In the genomic region with DNA sequence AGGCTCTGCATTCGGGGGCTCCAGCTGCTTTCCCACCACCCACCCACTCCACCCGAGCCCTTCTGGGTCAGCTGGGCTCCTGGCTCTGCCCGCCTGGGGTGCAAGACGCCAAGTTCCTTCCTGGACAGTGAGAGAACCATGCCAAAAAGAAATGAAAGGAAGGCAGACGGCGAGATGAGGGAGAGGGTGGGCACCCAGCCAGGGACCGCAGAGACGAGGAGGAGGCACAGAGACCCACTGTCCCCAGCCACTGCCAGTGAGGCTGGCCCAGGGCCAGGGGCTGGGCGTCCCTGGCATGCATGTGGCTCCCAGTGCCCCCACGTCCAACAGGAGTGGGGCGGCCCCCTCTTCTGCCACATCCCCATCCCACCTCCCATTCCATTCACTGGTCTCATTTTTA, we compare ENCODE assay signal across 2 cellular contexts.
TF ChIP-seq lines count a peak whose summit lies in the region.

No MANE protein-coding gene starts in this region.

TF ChIP-seq in IMR-90, 13 proteins besides CTCF, POLR2A, EP300 and RAD21 (continued from another document):
- TF ChIP-seq, protein P1, sequence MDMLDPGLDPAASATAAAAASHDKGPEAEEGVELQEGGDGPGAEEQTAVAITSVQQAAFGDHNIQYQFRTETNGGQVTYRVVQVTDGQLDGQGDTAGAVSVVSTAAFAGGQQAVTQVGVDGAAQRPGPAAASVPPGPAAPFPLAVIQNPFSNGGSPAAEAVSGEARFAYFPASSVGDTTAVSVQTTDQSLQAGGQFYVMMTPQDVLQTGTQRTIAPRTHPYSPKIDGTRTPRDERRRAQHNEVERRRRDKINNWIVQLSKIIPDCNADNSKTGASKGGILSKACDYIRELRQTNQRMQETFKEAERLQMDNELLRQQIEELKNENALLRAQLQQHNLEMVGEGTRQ (IDR thresholded peaks at IDR 0.05; ENCODE audit: low read depth, low read length) = no peak
- TF ChIP-seq RCOR1 (IDR thresholded peaks at IDR 0.05; ENCODE audit: insufficient replicate concordance, low read length) (no peak), FOS (IDR thresholded peaks at IDR 0.05; ENCODE audit: low read depth, low read length) (no peak), BHLHE40 (IDR thresholded peaks at IDR 0.05; ENCODE audit: low read depth, low read length) (no peak), NFE2L2 (IDR thresholded peaks at IDR 0.05; ENCODE audit: low read depth, low read length) (no peak)
- TF ChIP-seq, protein P2, sequence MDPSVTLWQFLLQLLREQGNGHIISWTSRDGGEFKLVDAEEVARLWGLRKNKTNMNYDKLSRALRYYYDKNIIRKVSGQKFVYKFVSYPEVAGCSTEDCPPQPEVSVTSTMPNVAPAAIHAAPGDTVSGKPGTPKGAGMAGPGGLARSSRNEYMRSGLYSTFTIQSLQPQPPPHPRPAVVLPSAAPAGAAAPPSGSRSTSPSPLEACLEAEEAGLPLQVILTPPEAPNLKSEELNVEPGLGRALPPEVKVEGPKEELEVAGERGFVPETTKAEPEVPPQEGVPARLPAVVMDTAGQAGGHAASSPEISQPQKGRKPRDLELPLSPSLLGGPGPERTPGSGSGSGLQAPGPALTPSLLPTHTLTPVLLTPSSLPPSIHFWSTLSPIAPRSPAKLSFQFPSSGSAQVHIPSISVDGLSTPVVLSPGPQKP (IDR thresholded peaks at IDR 0.05; ENCODE audit: borderline replicate concordance, low read depth, low read length) = no peak

TF ChIP-seq in SK-N-SH treated with all-trans-retinoic acid at 6 μM for 48 hours, 23 proteins besides CTCF, POLR2A, EP300 and RAD21 (continued from another document):
- TF ChIP-seq, protein P3, sequence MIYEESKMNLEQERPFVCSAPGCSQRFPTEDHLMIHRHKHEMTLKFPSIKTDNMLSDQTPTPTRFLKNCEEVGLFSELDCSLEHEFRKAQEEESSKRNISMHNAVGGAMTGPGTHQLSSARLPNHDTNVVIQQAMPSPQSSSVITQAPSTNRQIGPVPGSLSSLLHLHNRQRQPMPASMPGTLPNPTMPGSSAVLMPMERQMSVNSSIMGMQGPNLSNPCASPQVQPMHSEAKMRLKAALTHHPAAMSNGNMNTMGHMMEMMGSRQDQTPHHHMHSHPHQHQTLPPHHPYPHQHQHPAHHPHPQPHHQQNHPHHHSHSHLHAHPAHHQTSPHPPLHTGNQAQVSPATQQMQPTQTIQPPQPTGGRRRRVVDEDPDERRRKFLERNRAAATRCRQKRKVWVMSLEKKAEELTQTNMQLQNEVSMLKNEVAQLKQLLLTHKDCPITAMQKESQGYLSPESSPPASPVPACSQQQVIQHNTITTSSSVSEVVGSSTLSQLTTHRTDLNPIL (CRISPR knock-in tag; IDR thresholded peaks at IDR 0.05; ENCODE audit: low read depth) = no peak
- TF ChIP-seq SNAI2 (CRISPR knock-in tag; IDR thresholded peaks at IDR 0.05) (no peak), GLIS3 (CRISPR knock-in tag; IDR thresholded peaks at IDR 0.05) (no peak), ZNF8 (CRISPR knock-in tag; IDR thresholded peaks at IDR 0.05) (no peak), ARNTL (CRISPR knock-in tag; IDR thresholded peaks at IDR 0.05; ENCODE audit: borderline replicate concordance, low read depth) (no peak), ZNF565 (CRISPR knock-in tag; conservative IDR thresholded peaks at IDR 0.05; ENCODE audit: low read depth) (no peak), ZNF70 (CRISPR knock-in tag; IDR thresholded peaks at IDR 0.05) (no peak), OSR1 (CRISPR knock-in tag; IDR thresholded peaks at IDR 0.05) (no peak), TSHZ2 (CRISPR knock-in tag; IDR thresholded peaks at IDR 0.05) (no peak), ZFP3 (CRISPR knock-in tag; IDR thresholded peaks at IDR 0.05) (no peak), ZC3H10 (CRISPR knock-in tag; IDR thresholded peaks at IDR 0.05) (no peak), CSRNP3 (CRISPR knock-in tag; IDR thresholded peaks at IDR 0.05) (no peak), BACH2 (CRISPR knock-in tag; IDR thresholded peaks at IDR 0.05; ENCODE audit: borderline replicate concordance) (no peak), ISL1 (CRISPR knock-in tag; IDR thresholded peaks at IDR 0.05) (no peak)
- TF ChIP-seq, protein P4, sequence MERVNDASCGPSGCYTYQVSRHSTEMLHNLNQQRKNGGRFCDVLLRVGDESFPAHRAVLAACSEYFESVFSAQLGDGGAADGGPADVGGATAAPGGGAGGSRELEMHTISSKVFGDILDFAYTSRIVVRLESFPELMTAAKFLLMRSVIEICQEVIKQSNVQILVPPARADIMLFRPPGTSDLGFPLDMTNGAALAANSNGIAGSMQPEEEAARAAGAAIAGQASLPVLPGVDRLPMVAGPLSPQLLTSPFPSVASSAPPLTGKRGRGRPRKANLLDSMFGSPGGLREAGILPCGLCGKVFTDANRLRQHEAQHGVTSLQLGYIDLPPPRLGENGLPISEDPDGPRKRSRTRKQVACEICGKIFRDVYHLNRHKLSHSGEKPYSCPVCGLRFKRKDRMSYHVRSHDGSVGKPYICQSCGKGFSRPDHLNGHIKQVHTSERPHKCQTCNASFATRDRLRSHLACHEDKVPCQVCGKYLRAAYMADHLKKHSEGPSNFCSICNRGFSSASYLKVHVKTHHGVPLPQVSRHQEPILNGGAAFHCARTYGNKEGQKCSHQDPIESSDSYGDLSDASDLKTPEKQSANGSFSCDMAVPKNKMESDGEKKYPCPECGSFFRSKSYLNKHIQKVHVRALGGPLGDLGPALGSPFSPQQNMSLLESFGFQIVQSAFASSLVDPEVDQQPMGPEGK (CRISPR knock-in tag; IDR thresholded peaks at IDR 0.05; ENCODE audit: borderline replicate concordance) = no peak
